ENCODE assay signal across 1 cellular context in the genomic region with DNA sequence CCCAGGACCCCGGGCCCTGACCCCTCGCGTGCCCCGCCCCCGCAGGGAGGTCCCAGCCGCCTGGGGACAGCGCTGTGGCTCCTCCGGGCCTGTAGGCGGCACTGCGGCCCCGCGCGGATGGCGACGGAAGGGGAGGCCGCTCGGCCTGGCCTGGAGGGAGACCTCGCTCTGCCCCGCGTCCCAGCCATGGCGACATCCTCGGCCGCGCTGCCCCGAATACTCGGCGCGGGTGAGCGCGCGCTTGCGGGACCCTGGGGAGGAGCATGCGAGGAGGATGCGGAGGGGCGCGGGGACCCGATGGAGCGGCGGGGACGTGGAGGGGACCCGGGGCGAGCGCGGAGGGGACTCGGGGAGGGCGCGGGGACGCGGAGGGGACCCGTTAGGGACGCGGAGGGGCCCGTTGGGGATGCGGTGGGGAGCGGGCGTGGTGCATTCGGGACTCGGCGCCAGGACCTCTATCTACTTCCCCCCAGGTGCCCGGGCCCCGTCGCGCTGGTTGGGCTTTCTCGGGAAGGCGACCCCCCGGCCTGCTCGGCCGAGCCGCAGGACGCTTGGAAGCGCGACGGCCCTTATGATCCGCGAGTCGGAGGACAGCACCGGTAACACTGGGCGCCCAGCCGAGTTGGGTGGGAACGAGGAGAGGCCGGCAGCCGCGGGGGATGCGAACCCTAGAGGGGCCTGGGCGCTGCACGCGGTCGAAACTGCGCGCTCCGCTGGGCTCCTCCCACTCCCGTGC.
TF ChIP-seq lines count a peak whose summit lies in the region.

TSS of gene MRPS2 (plus strand) at position 158 of the 736 bp plus-strand sequence. CDS start at position 187, 29 bp downstream.

TF ChIP-seq in HepG2, 621 proteins besides CTCF, POLR2A, EP300 and RAD21 (continued from another document and continues in another):
- TF ChIP-seq, protein P1, sequence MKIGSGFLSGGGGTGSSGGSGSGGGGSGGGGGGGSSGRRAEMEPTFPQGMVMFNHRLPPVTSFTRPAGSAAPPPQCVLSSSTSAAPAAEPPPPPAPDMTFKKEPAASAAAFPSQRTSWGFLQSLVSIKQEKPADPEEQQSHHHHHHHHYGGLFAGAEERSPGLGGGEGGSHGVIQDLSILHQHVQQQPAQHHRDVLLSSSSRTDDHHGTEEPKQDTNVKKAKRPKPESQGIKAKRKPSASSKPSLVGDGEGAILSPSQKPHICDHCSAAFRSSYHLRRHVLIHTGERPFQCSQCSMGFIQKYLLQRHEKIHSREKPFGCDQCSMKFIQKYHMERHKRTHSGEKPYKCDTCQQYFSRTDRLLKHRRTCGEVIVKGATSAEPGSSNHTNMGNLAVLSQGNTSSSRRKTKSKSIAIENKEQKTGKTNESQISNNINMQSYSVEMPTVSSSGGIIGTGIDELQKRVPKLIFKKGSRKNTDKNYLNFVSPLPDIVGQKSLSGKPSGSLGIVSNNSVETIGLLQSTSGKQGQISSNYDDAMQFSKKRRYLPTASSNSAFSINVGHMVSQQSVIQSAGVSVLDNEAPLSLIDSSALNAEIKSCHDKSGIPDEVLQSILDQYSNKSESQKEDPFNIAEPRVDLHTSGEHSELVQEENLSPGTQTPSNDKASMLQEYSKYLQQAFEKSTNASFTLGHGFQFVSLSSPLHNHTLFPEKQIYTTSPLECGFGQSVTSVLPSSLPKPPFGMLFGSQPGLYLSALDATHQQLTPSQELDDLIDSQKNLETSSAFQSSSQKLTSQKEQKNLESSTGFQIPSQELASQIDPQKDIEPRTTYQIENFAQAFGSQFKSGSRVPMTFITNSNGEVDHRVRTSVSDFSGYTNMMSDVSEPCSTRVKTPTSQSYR (CRISPR knock-in tag; IDR thresholded peaks at IDR 0.05; ENCODE audit: borderline replicate concordance) = peak; percentile 30; the same call in 1 of the 2 replicates
- no peak for TF ChIP-seq ZNF598 (CRISPR knock-in tag; IDR thresholded peaks at IDR 0.05; ENCODE audit: borderline replicate concordance)
- TF ChIP-seq ZNF225 (CRISPR knock-in tag; IDR thresholded peaks at IDR 0.05) = no peak
- TF ChIP-seq GABPB1 (CRISPR knock-in tag; IDR thresholded peaks at IDR 0.05) = peak; percentile 90
- peak; percentile 71; the same call in 1 of the 2 replicates for TF ChIP-seq EEA1 (CRISPR knock-in tag; IDR thresholded peaks at IDR 0.05; ENCODE audit: borderline replicate concordance)
- TF ChIP-seq TRAFD1 (CRISPR knock-in tag; IDR thresholded peaks at IDR 0.05; ENCODE audit: borderline replicate concordance) = no peak
- no peak for TF ChIP-seq RORA (CRISPR knock-in tag; IDR thresholded peaks at IDR 0.05)
- TF ChIP-seq NR2F2 (IDR thresholded peaks at IDR 0.05; ENCODE audit: borderline replicate concordance, low read depth) = peak; percentile 21; the same call in 1 of the 2 replicates
- TF ChIP-seq FOXA3 (CRISPR knock-in tag; IDR thresholded peaks at IDR 0.05) = peak; percentile 71; the same call in 1 of the 2 replicates
- peak; percentile 38; the same call in 1 of the 2 replicates for TF ChIP-seq STAG1 (CRISPR knock-in tag; IDR thresholded peaks at IDR 0.05)
- peak in 1 of 2 experiments; percentile 78; a peak in 2 of 4 replicates for TF ChIP-seq KLF16 (CRISPR knock-in tag; IDR thresholded peaks at IDR 0.05)
- TF ChIP-seq FOXK2 (IDR thresholded peaks at IDR 0.05) = no peak
- TF ChIP-seq ZNF672 (CRISPR knock-in tag; IDR thresholded peaks at IDR 0.05) = peak; percentile 53; the same call in 1 of the 2 replicates
- TF ChIP-seq TCF7L2 (IDR thresholded peaks at IDR 0.05; ENCODE audit: low read depth, low read length) = no peak
- peak; percentile 87; the same call in 1 of the 2 replicates for TF ChIP-seq ZNF703 (CRISPR knock-in tag; IDR thresholded peaks at IDR 0.05; ENCODE audit: borderline replicate concordance)
- TF ChIP-seq ZNF224 (CRISPR knock-in tag; IDR thresholded peaks at IDR 0.05) = peak; percentile 81; the same call in 1 of the 2 replicates
- peak; percentile 89; the same call in 1 of the 2 replicates for TF ChIP-seq WIZ (CRISPR knock-in tag; IDR thresholded peaks at IDR 0.05)
- peak; percentile 63; the same call in 1 of the 2 replicates for TF ChIP-seq ZC3H13 (CRISPR knock-in tag; IDR thresholded peaks at IDR 0.05)
- peak; percentile 97 for TF ChIP-seq GATAD1 (CRISPR knock-in tag; IDR thresholded peaks at IDR 0.05)
- TF ChIP-seq, protein P2, sequence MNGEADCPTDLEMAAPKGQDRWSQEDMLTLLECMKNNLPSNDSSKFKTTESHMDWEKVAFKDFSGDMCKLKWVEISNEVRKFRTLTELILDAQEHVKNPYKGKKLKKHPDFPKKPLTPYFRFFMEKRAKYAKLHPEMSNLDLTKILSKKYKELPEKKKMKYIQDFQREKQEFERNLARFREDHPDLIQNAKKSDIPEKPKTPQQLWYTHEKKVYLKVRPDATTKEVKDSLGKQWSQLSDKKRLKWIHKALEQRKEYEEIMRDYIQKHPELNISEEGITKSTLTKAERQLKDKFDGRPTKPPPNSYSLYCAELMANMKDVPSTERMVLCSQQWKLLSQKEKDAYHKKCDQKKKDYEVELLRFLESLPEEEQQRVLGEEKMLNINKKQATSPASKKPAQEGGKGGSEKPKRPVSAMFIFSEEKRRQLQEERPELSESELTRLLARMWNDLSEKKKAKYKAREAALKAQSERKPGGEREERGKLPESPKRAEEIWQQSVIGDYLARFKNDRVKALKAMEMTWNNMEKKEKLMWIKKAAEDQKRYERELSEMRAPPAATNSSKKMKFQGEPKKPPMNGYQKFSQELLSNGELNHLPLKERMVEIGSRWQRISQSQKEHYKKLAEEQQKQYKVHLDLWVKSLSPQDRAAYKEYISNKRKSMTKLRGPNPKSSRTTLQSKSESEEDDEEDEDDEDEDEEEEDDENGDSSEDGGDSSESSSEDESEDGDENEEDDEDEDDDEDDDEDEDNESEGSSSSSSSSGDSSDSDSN (CRISPR knock-in tag; IDR thresholded peaks at IDR 0.05) = peak; percentile 80; the same call in 1 of the 2 replicates
- 0 out of 2 replicates have a peak, but pooled peaks have one; percentile 18 for TF ChIP-seq ZNF335 (CRISPR knock-in tag; IDR thresholded peaks at IDR 0.05)
- peak; percentile 74; the same call in 1 of the 2 replicates for TF ChIP-seq ZNF746 (CRISPR knock-in tag; IDR thresholded peaks at IDR 0.05)
- TF ChIP-seq SMAD3 (CRISPR knock-in tag; IDR thresholded peaks at IDR 0.05) = 0 out of 2 replicates have a peak, but pooled peaks have one; percentile 46
- no peak for TF ChIP-seq ZBTB3 (CRISPR knock-in tag; IDR thresholded peaks at IDR 0.05; ENCODE audit: borderline replicate concordance, low read depth)
- TF ChIP-seq RARG (CRISPR knock-in tag; IDR thresholded peaks at IDR 0.05; ENCODE audit: low read depth) = no peak
- no peak for TF ChIP-seq ZNF562 (CRISPR knock-in tag; IDR thresholded peaks at IDR 0.05; ENCODE audit: borderline replicate concordance)
- peak; percentile 62 for TF ChIP-seq REPIN1 (CRISPR knock-in tag; IDR thresholded peaks at IDR 0.05; ENCODE audit: borderline replicate concordance, low read depth)
- peak; percentile 77; the same call in 1 of the 2 replicates for TF ChIP-seq ZMAT3 (CRISPR knock-in tag; conservative IDR thresholded peaks at IDR 0.05)
- TF ChIP-seq MZF1 (CRISPR knock-in tag; IDR thresholded peaks at IDR 0.05; ENCODE audit: borderline replicate concordance) = no peak
- peak; percentile 78; the same call in 1 of the 2 replicates for TF ChIP-seq FOXK1 (CRISPR knock-in tag; IDR thresholded peaks at IDR 0.05; ENCODE audit: borderline replicate concordance, low read depth)
- no peak for TF ChIP-seq SMAD9 (CRISPR knock-in tag; IDR thresholded peaks at IDR 0.05)
- peak; percentile 26; the same call in 1 of the 2 replicates for TF ChIP-seq ZNF143 (CRISPR knock-in tag; IDR thresholded peaks at IDR 0.05)
- TF ChIP-seq ZNF331 (CRISPR knock-in tag; IDR thresholded peaks at IDR 0.05) = peak; percentile 77
- TF ChIP-seq NCOA5 (CRISPR knock-in tag; IDR thresholded peaks at IDR 0.05) = no peak
- TF ChIP-seq, protein P3, sequence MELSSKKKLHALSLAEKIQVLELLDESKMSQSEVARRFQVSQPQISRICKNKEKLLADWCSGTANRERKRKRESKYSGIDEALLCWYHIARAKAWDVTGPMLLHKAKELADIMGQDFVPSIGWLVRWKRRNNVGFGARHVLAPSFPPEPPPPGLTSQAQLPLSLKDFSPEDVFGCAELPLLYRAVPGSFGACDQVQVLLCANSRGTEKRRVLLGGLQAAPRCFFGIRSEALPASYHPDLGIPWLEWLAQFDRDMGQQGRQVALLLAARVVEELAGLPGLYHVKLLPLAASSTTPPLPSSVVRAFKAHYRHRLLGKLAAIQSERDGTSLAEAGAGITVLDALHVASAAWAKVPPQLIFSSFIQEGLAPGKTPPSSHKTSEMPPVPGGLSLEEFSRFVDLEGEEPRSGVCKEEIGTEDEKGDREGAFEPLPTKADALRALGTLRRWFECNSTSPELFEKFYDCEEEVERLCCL (CRISPR knock-in tag; IDR thresholded peaks at IDR 0.05; ENCODE audit: borderline replicate concordance) = no peak
- TF ChIP-seq MEF2D (CRISPR knock-in tag; IDR thresholded peaks at IDR 0.05) = no peak
- TF ChIP-seq ZNF629 (CRISPR knock-in tag; conservative IDR thresholded peaks at IDR 0.05) = no peak
- peak; percentile 71 for TF ChIP-seq AGO2 (optimal IDR thresholded peaks at IDR 0.05; ENCODE audit: low read depth, low read length)
- TF ChIP-seq TMF1 (CRISPR knock-in tag; IDR thresholded peaks at IDR 0.05; ENCODE audit: low read depth) = peak; percentile 76; the same call in 1 of the 2 replicates
- TF ChIP-seq, protein P4, sequence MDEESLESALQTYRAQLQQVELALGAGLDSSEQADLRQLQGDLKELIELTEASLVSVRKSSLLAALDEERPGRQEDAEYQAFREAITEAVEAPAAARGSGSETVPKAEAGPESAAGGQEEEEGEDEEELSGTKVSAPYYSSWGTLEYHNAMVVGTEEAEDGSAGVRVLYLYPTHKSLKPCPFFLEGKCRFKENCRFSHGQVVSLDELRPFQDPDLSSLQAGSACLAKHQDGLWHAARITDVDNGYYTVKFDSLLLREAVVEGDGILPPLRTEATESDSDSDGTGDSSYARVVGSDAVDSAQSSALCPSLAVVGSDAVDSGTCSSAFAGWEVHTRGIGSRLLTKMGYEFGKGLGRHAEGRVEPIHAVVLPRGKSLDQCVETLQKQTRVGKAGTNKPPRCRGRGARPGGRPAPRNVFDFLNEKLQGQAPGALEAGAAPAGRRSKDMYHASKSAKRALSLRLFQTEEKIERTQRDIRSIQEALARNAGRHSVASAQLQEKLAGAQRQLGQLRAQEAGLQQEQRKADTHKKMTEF (CRISPR knock-in tag; IDR thresholded peaks at IDR 0.05) = peak; percentile 89; the same call in 1 of the 2 replicates
- TF ChIP-seq MED13 (CRISPR knock-in tag; IDR thresholded peaks at IDR 0.05) = no peak; the same call in 1 of the 2 replicates
- TF ChIP-seq, protein P5, sequence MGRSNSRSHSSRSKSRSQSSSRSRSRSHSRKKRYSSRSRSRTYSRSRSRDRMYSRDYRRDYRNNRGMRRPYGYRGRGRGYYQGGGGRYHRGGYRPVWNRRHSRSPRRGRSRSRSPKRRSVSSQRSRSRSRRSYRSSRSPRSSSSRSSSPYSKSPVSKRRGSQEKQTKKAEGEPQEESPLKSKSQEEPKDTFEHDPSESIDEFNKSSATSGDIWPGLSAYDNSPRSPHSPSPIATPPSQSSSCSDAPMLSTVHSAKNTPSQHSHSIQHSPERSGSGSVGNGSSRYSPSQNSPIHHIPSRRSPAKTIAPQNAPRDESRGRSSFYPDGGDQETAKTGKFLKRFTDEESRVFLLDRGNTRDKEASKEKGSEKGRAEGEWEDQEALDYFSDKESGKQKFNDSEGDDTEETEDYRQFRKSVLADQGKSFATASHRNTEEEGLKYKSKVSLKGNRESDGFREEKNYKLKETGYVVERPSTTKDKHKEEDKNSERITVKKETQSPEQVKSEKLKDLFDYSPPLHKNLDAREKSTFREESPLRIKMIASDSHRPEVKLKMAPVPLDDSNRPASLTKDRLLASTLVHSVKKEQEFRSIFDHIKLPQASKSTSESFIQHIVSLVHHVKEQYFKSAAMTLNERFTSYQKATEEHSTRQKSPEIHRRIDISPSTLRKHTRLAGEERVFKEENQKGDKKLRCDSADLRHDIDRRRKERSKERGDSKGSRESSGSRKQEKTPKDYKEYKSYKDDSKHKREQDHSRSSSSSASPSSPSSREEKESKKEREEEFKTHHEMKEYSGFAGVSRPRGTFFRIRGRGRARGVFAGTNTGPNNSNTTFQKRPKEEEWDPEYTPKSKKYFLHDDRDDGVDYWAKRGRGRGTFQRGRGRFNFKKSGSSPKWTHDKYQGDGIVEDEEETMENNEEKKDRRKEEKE (IDR thresholded peaks at IDR 0.05) = no peak
- TF ChIP-seq SRF (IDR thresholded peaks at IDR 0.05; ENCODE audit: low read depth, low read length) = no peak
- TF ChIP-seq, protein P6, sequence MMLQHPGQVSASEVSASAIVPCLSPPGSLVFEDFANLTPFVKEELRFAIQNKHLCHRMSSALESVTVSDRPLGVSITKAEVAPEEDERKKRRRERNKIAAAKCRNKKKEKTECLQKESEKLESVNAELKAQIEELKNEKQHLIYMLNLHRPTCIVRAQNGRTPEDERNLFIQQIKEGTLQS (CRISPR knock-in tag; IDR thresholded peaks at IDR 0.05) = no peak; the same call in 1 of the 2 replicates
- TF ChIP-seq SKIL (CRISPR knock-in tag; IDR thresholded peaks at IDR 0.05; ENCODE audit: borderline replicate concordance) = peak; percentile 49; the same call in 1 of the 2 replicates
- TF ChIP-seq KMT2B (CRISPR knock-in tag; IDR thresholded peaks at IDR 0.05) = peak; percentile 50; the same call in 1 of the 2 replicates
- peak; percentile 68; the same call in 1 of the 2 replicates for TF ChIP-seq ZNF33B (CRISPR knock-in tag; IDR thresholded peaks at IDR 0.05)
- peak; percentile 40; the same call in 1 of the 2 replicates for TF ChIP-seq TOPORS (CRISPR knock-in tag; IDR thresholded peaks at IDR 0.05)
- no peak for TF ChIP-seq CHCHD3 (CRISPR knock-in tag; IDR thresholded peaks at IDR 0.05)
- peak; percentile 20; the same call in 1 of the 2 replicates for TF ChIP-seq ZNF724P (CRISPR knock-in tag; IDR thresholded peaks at IDR 0.05; ENCODE audit: borderline replicate concordance)
